ENCODE assay signal across 8 cellular contexts in the genomic region with DNA sequence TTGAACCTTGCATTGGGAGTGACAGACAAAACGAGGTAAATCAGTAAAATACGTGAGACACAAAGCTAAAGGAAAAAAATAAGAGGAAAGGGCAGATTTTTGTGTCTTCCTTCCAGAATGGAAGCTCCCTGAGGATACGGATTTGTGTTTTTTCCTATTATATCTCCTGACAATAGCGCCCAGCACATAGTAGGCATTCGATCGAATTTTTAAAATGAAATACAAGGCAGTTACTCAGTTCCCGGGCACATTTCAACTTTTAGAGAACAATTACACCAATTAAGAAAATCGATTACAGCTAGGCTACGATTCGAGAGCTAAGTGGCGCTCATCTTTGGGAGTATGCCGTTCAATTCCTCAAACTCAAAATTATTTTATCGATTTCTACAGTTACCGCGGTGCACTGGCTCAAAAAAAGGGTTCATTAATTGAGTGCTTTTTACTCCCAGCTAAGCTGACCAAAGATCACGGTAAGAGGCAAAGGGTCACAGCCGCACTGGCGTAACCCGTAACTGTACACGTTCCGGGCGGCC. TPM values are rescaled to one million over a fixed set of nuclear protein-coding genes. Genes with fewer than 3 reads are reported as not detected.
DNase-seq lines count a peak whose midpoint lies in the region; ATAC-seq and TF ChIP-seq lines count a peak whose summit lies in the region.

No MANE protein-coding gene starts in this region.

- H3K9me2 ChIP-seq in GM23338 (ENCODE audit: insufficient read depth) = no peaks in the 10 kb centered on the region

- H2AFZ ChIP-seq in GM23338 = no peak overlapping the region

- H3K9ac ChIP-seq in skeletal muscle tissue (ENCODE audit: low read depth in 1 of 3, low read length in 3 of 3) = peak overlapping the region; percentile 87 to 94 (median 89)

- H3K4me3 ChIP-seq in GM23338 = peak overlapping the region; percentile 73
- H3K4me3 ChIP-seq in foreskin fibroblast (ENCODE audit: low read depth in 1 of 2, low read length in 2 of 2) = peak overlapping the region; percentile 87 to 94
- H3K4me3 ChIP-seq in skeletal muscle tissue (ENCODE audit: low read length in 3 of 3) = peak overlapping the region; percentile 96 to 99 (median 97)

- DNase-seq in GM23338 (ENCODE audit: low spot score) (no peak), foreskin fibroblast (no peak), NCI-H2171 (lab: John Stamatoyannopoulos, UW) (no peak), NCI-H1092 (lab: John Stamatoyannopoulos, UW) (no peak), SIG-M5 (lab: John Stamatoyannopoulos, UW) (no peak)

- H3K4me2 ChIP-seq in GM23338 = peak overlapping the region; percentile 82

- peaks cover 21% of the 10 kb centered on the region for H3K36me3 Mint-ChIP-seq in GM23338 (ENCODE audit: low read depth)

- no peaks in the 10 kb centered on the region for H3K9me3 ChIP-seq in skeletal muscle tissue (ENCODE audit: control insufficient read depth in 3 of 3, low read length in 3 of 3)

- peaks cover 12% of the 10 kb centered on the region for H3K27me3 Mint-ChIP-seq in GM23338 (ENCODE audit: insufficient read depth, low read depth, poor library complexity)

- H3K27me3 ChIP-seq in GM23338 (ENCODE audit: insufficient read depth) (no peaks in the 10 kb centered on the region), skeletal muscle tissue (ENCODE audit: control insufficient read depth in 3 of 3, insufficient read depth in 3 of 3, low read length in 3 of 3) (no peaks in the 10 kb centered on the region)

- H3K36me3 ChIP-seq in GM23338 (ENCODE audit: insufficient read depth) = no peaks in the 10 kb centered on the region
- H3K36me3 ChIP-seq in skeletal muscle tissue (ENCODE audit: control insufficient read depth in 3 of 3, insufficient read depth in 3 of 3, low read length in 3 of 3) = no peaks in the 10 kb centered on the region

- peak overlapping the region; percentile 98 for H3K27ac Mint-ChIP-seq in GM23338

- H3K4me1 Mint-ChIP-seq in GM23338 = peaks cover 17% of the 10 kb centered on the region

- no peaks in the 10 kb centered on the region for H3F3A ChIP-seq in GM23338 (replicated peaks; ENCODE audit: low read depth)

- peaks cover 6% of the 10 kb centered on the region; the same call in 2 of the 3 replicates for H3K9me3 Mint-ChIP-seq in GM23338

- no peak for ATAC-seq in GM23338
- no peak for ATAC-seq in SK-N-SH treated with all-trans-retinoic acid at 6 μM for 48 hours
- no peak for ATAC-seq in HG03108 (IDR thresholded peaks at IDR 0.05; ENCODE audit: unreplicated experiment)

- peak overlapping the region; percentile 98 for H3K4me3 Mint-ChIP-seq in GM23338

- peak overlapping the region; percentile 92 for H3K27ac ChIP-seq in GM23338 (ENCODE audit: low read depth)
- H3K27ac ChIP-seq in skeletal muscle tissue (ENCODE audit: low read depth, low read length) = peak overlapping the region; percentile 91

- peaks cover 74% of the 10 kb centered on the region for H3K79me2 ChIP-seq in GM23338 (replicated peaks; ENCODE audit: insufficient read depth)

- TF ChIP-seq CTCF in GM23338 (conservative IDR thresholded peaks at IDR 0.05; ENCODE audit: low read depth in 2 of 2) (no peak), foreskin fibroblast (IDR thresholded peaks at IDR 0.05; ENCODE audit: low read depth, low read length) (no peak)

- peaks cover 21% of the 10 kb centered on the region for H3K4me1 ChIP-seq in GM23338 (ENCODE audit: insufficient read depth)
- peaks cover 9 to 19% (median 9%) of the 10 kb centered on the region in 3 donors for H3K4me1 ChIP-seq in skeletal muscle tissue (ENCODE audit: control insufficient read depth in 3 of 3, insufficient read depth in 3 of 3, low read length in 3 of 3)

- 0 out of 2 replicates have a peak, but pooled peaks cover 1% of the 10 kb centered on the region for H4K20me1 ChIP-seq in GM23338 (replicated peaks; ENCODE audit: insufficient read depth)

TF ChIP-seq in GM23338, 12 proteins besides CTCF, POLR2A, EP300 and RAD21:
- TF ChIP-seq, protein P1, sequence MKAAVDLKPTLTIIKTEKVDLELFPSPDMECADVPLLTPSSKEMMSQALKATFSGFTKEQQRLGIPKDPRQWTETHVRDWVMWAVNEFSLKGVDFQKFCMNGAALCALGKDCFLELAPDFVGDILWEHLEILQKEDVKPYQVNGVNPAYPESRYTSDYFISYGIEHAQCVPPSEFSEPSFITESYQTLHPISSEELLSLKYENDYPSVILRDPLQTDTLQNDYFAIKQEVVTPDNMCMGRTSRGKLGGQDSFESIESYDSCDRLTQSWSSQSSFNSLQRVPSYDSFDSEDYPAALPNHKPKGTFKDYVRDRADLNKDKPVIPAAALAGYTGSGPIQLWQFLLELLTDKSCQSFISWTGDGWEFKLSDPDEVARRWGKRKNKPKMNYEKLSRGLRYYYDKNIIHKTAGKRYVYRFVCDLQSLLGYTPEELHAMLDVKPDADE (IDR thresholded peaks at IDR 0.05) = no peak
- TF ChIP-seq STAT1 (IDR thresholded peaks at IDR 0.05; ENCODE audit: unreplicated experiment) (no peak), POLR2AphosphoS5 (IDR thresholded peaks at IDR 0.05; ENCODE audit: low read depth) (no peak), EZH2phosphoT487 (IDR thresholded peaks at IDR 0.05; ENCODE audit: unreplicated experiment) (no peak), NANOG (IDR thresholded peaks at IDR 0.05; ENCODE audit: borderline replicate concordance) (no peak)

TF ChIP-seq in SK-N-SH treated with all-trans-retinoic acid at 6 μM for 48 hours, 23 proteins besides CTCF, POLR2A, EP300 and RAD21:
- TF ChIP-seq, protein P2, sequence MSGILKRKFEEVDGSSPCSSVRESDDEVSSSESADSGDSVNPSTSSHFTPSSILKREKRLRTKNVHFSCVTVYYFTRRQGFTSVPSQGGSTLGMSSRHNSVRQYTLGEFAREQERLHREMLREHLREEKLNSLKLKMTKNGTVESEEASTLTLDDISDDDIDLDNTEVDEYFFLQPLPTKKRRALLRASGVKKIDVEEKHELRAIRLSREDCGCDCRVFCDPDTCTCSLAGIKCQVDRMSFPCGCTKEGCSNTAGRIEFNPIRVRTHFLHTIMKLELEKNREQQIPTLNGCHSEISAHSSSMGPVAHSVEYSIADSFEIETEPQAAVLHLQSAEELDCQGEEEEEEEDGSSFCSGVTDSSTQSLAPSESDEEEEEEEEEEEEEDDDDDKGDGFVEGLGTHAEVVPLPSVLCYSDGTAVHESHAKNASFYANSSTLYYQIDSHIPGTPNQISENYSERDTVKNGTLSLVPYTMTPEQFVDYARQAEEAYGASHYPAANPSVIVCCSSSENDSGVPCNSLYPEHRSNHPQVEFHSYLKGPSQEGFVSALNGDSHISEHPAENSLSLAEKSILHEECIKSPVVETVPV (CRISPR knock-in tag; IDR thresholded peaks at IDR 0.05) = peak; percentile 46; the same call in 1 of the 2 replicates
- TF ChIP-seq SNAI2 (CRISPR knock-in tag; IDR thresholded peaks at IDR 0.05) = no peak

RNA-seq across cellular contexts. Expression of a gene that starts 0.4 kb away (rescaled TPM):
- 27.7 and 34.4 TPM in 2 replicates for total RNA-seq in GM23338 (2014; rRNA removed; shearing (Covaris generic))
- 23.5 and 27.5 TPM in 2 replicates for polyA plus RNA-seq in GM23338 (2016; fragmentation: Nextera tagmentation; extraction: Ambion mirVana)
- total RNA-seq in skeletal muscle tissue = 30.8 TPM

RNA-seq across cellular contexts. Expression of a gene that starts 42.3 kb away (rescaled TPM):
- 2.1 TPM in 1 of 2 replicates, not detected in the other for total RNA-seq in GM23338 (2014; rRNA removed; shearing (Covaris generic))
- 0.03 and 0.18 TPM in 2 replicates for polyA plus RNA-seq in GM23338 (2016; fragmentation: Nextera tagmentation; extraction: Ambion mirVana)
- total RNA-seq in skeletal muscle tissue = 1.0 TPM
